ENCODE assay signal across 1 cellular context in the genomic region with DNA sequence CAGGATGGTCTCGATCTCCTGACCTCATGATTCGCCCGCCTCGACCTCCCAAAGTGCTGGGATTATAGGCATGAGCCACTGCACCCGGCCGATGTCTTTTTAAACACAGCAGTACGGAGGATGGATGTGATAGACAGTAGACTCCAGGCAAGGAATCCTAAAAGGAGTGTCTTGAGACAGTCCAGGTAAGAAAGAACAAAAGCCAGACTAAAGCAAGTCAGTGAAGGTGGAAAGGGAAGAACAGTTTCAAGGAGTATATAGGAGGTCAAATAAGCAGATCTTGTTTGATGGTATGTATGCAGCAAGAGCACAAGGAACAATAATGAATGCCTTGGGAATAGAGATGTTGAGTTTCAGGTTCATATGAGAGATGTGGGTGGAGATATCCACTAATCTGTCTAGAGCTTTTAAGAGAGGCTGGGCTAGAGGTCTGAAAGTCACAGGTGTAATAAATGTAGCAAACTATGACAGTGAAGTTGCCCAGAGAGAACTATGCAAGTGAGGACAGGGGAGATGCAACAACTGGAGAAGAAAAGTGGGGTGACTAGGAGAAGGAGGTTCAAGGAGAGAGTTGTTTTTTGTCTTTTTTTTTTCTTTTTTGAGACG.
TF ChIP-seq lines count a peak whose summit lies in the region.

No MANE protein-coding gene starts in this region.

TF ChIP-seq in WTC11, 78 proteins besides CTCF, POLR2A, EP300 and RAD21 (continued from another document):
- TF ChIP-seq, protein P1, sequence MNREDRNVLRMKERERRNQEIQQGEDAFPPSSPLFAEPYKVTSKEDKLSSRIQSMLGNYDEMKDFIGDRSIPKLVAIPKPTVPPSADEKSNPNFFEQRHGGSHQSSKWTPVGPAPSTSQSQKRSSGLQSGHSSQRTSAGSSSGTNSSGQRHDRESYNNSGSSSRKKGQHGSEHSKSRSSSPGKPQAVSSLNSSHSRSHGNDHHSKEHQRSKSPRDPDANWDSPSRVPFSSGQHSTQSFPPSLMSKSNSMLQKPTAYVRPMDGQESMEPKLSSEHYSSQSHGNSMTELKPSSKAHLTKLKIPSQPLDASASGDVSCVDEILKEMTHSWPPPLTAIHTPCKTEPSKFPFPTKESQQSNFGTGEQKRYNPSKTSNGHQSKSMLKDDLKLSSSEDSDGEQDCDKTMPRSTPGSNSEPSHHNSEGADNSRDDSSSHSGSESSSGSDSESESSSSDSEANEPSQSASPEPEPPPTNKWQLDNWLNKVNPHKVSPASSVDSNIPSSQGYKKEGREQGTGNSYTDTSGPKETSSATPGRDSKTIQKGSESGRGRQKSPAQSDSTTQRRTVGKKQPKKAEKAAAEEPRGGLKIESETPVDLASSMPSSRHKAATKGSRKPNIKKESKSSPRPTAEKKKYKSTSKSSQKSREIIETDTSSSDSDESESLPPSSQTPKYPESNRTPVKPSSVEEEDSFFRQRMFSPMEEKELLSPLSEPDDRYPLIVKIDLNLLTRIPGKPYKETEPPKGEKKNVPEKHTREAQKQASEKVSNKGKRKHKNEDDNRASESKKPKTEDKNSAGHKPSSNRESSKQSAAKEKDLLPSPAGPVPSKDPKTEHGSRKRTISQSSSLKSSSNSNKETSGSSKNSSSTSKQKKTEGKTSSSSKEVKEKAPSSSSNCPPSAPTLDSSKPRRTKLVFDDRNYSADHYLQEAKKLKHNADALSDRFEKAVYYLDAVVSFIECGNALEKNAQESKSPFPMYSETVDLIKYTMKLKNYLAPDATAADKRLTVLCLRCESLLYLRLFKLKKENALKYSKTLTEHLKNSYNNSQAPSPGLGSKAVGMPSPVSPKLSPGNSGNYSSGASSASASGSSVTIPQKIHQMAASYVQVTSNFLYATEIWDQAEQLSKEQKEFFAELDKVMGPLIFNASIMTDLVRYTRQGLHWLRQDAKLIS (CRISPR knock-in tag; IDR thresholded peaks at IDR 0.05; ENCODE audit: borderline replicate concordance) = no peak
- TF ChIP-seq, protein P2, sequence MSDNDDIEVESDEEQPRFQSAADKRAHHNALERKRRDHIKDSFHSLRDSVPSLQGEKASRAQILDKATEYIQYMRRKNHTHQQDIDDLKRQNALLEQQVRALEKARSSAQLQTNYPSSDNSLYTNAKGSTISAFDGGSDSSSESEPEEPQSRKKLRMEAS (CRISPR knock-in tag; IDR thresholded peaks at IDR 0.05) = no peak
- no peak for TF ChIP-seq SMAD3 (CRISPR knock-in tag; IDR thresholded peaks at IDR 0.05; ENCODE audit: borderline replicate concordance)
- no peak for TF ChIP-seq HMGXB4 (CRISPR knock-in tag; IDR thresholded peaks at IDR 0.05)
- no peak for TF ChIP-seq IRF2 (CRISPR knock-in tag; IDR thresholded peaks at IDR 0.05; ENCODE audit: borderline replicate concordance, low read depth)
- no peak for TF ChIP-seq NR2C2 (CRISPR knock-in tag; IDR thresholded peaks at IDR 0.05)
- TF ChIP-seq, protein P3, sequence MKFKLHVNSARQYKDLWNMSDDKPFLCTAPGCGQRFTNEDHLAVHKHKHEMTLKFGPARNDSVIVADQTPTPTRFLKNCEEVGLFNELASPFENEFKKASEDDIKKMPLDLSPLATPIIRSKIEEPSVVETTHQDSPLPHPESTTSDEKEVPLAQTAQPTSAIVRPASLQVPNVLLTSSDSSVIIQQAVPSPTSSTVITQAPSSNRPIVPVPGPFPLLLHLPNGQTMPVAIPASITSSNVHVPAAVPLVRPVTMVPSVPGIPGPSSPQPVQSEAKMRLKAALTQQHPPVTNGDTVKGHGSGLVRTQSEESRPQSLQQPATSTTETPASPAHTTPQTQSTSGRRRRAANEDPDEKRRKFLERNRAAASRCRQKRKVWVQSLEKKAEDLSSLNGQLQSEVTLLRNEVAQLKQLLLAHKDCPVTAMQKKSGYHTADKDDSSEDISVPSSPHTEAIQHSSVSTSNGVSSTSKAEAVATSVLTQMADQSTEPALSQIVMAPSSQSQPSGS (CRISPR knock-in tag; IDR thresholded peaks at IDR 0.05; ENCODE audit: borderline replicate concordance, low read depth) = no peak
- no peak for TF ChIP-seq TEAD4 (CRISPR knock-in tag; IDR thresholded peaks at IDR 0.05)
- TF ChIP-seq NFYB (CRISPR knock-in tag; conservative IDR thresholded peaks at IDR 0.05; ENCODE audit: low read depth) = no peak
- TF ChIP-seq, protein P4, sequence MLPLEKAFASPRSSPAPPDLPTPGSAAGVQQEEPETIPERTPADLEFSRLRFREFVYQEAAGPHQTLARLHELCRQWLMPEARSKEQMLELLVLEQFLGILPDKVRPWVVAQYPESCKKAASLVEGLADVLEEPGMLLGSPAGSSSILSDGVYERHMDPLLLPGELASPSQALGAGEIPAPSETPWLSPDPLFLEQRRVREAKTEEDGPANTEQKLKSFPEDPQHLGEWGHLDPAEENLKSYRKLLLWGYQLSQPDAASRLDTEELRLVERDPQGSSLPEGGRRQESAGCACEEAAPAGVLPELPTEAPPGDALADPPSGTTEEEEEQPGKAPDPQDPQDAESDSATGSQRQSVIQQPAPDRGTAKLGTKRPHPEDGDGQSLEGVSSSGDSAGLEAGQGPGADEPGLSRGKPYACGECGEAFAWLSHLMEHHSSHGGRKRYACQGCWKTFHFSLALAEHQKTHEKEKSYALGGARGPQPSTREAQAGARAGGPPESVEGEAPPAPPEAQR (CRISPR knock-in tag; IDR thresholded peaks at IDR 0.05) = no peak
- TF ChIP-seq CREB1 (CRISPR knock-in tag; IDR thresholded peaks at IDR 0.05) = no peak
- no peak for TF ChIP-seq ATF3 (CRISPR knock-in tag; conservative IDR thresholded peaks at IDR 0.05)
- no peak for TF ChIP-seq ETV6 (CRISPR knock-in tag; IDR thresholded peaks at IDR 0.05)
- TF ChIP-seq GRHL2 (CRISPR knock-in tag; IDR thresholded peaks at IDR 0.05; ENCODE audit: insufficient replicate concordance, severe bottlenecking) = no peak
- TF ChIP-seq, protein P5, sequence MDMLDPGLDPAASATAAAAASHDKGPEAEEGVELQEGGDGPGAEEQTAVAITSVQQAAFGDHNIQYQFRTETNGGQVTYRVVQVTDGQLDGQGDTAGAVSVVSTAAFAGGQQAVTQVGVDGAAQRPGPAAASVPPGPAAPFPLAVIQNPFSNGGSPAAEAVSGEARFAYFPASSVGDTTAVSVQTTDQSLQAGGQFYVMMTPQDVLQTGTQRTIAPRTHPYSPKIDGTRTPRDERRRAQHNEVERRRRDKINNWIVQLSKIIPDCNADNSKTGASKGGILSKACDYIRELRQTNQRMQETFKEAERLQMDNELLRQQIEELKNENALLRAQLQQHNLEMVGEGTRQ (CRISPR knock-in tag; IDR thresholded peaks at IDR 0.05) = no peak
- TF ChIP-seq ESRRA (CRISPR knock-in tag; IDR thresholded peaks at IDR 0.05; ENCODE audit: borderline replicate concordance) = no peak
- TF ChIP-seq, protein P6, sequence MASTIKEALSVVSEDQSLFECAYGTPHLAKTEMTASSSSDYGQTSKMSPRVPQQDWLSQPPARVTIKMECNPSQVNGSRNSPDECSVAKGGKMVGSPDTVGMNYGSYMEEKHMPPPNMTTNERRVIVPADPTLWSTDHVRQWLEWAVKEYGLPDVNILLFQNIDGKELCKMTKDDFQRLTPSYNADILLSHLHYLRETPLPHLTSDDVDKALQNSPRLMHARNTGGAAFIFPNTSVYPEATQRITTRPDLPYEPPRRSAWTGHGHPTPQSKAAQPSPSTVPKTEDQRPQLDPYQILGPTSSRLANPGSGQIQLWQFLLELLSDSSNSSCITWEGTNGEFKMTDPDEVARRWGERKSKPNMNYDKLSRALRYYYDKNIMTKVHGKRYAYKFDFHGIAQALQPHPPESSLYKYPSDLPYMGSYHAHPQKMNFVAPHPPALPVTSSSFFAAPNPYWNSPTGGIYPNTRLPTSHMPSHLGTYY (CRISPR knock-in tag; IDR thresholded peaks at IDR 0.05) = no peak
